ENCODE assay signal across 1 cellular context in the genomic region with DNA sequence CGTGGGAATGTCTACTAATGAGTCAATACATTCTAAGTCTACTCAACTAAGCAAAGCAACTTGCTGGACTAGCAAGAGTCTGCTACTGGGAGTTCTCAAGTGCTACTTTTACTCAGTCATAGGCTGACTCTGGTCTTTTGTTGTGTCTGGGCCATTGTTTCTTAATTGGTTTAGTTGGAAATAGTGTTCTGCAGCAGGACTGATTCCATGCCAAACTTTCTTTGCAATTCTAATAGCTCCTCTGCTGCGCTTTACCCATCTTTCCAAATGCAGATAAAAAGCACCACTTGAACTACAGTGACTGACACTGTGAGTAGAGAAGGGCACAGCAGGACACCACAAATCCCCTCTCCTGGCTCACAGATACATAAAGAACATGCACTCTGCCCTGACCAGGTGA.
TF ChIP-seq lines count a peak whose summit lies in the region.

No MANE protein-coding gene starts in this region.

TF ChIP-seq in WTC11, 78 proteins besides CTCF, POLR2A, EP300 and RAD21 (continued from another document):
- TF ChIP-seq, protein P1, sequence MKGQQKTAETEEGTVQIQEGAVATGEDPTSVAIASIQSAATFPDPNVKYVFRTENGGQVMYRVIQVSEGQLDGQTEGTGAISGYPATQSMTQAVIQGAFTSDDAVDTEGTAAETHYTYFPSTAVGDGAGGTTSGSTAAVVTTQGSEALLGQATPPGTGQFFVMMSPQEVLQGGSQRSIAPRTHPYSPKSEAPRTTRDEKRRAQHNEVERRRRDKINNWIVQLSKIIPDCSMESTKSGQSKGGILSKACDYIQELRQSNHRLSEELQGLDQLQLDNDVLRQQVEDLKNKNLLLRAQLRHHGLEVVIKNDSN (CRISPR knock-in tag; IDR thresholded peaks at IDR 0.05) = no peak
- TF ChIP-seq TEAD1 (CRISPR knock-in tag; IDR thresholded peaks at IDR 0.05) = peak; percentile 54; the same call in 1 of the 2 replicates
- TF ChIP-seq, protein P2, sequence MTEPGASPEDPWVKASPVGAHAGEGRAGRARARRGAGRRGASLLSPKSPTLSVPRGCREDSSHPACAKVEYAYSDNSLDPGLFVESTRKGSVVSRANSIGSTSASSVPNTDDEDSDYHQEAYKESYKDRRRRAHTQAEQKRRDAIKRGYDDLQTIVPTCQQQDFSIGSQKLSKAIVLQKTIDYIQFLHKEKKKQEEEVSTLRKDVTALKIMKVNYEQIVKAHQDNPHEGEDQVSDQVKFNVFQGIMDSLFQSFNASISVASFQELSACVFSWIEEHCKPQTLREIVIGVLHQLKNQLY (CRISPR knock-in tag; IDR thresholded peaks at IDR 0.05) = no peak
- TF ChIP-seq, protein P3, sequence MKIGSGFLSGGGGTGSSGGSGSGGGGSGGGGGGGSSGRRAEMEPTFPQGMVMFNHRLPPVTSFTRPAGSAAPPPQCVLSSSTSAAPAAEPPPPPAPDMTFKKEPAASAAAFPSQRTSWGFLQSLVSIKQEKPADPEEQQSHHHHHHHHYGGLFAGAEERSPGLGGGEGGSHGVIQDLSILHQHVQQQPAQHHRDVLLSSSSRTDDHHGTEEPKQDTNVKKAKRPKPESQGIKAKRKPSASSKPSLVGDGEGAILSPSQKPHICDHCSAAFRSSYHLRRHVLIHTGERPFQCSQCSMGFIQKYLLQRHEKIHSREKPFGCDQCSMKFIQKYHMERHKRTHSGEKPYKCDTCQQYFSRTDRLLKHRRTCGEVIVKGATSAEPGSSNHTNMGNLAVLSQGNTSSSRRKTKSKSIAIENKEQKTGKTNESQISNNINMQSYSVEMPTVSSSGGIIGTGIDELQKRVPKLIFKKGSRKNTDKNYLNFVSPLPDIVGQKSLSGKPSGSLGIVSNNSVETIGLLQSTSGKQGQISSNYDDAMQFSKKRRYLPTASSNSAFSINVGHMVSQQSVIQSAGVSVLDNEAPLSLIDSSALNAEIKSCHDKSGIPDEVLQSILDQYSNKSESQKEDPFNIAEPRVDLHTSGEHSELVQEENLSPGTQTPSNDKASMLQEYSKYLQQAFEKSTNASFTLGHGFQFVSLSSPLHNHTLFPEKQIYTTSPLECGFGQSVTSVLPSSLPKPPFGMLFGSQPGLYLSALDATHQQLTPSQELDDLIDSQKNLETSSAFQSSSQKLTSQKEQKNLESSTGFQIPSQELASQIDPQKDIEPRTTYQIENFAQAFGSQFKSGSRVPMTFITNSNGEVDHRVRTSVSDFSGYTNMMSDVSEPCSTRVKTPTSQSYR (CRISPR knock-in tag; IDR thresholded peaks at IDR 0.05) = no peak
- no peak for TF ChIP-seq ATF1 (CRISPR knock-in tag; IDR thresholded peaks at IDR 0.05)
- TF ChIP-seq JUN (CRISPR knock-in tag; IDR thresholded peaks at IDR 0.05) = no peak
- peak; percentile 75; the same call in 1 of the 2 replicates for TF ChIP-seq ZBTB21 (CRISPR knock-in tag; IDR thresholded peaks at IDR 0.05; ENCODE audit: borderline replicate concordance)
- no peak for TF ChIP-seq OVOL2 (CRISPR knock-in tag; IDR thresholded peaks at IDR 0.05; ENCODE audit: borderline replicate concordance)
- no peak for TF ChIP-seq GTF2I (CRISPR knock-in tag; conservative IDR thresholded peaks at IDR 0.05)
- no peak for TF ChIP-seq ZNF416 (CRISPR knock-in tag; IDR thresholded peaks at IDR 0.05)
- TF ChIP-seq NR3C1 (CRISPR knock-in tag; conservative IDR thresholded peaks at IDR 0.05; ENCODE audit: low read depth) = no peak
- TF ChIP-seq, protein P4, sequence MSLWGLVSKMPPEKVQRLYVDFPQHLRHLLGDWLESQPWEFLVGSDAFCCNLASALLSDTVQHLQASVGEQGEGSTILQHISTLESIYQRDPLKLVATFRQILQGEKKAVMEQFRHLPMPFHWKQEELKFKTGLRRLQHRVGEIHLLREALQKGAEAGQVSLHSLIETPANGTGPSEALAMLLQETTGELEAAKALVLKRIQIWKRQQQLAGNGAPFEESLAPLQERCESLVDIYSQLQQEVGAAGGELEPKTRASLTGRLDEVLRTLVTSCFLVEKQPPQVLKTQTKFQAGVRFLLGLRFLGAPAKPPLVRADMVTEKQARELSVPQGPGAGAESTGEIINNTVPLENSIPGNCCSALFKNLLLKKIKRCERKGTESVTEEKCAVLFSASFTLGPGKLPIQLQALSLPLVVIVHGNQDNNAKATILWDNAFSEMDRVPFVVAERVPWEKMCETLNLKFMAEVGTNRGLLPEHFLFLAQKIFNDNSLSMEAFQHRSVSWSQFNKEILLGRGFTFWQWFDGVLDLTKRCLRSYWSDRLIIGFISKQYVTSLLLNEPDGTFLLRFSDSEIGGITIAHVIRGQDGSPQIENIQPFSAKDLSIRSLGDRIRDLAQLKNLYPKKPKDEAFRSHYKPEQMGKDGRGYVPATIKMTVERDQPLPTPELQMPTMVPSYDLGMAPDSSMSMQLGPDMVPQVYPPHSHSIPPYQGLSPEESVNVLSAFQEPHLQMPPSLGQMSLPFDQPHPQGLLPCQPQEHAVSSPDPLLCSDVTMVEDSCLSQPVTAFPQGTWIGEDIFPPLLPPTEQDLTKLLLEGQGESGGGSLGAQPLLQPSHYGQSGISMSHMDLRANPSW (CRISPR knock-in tag; conservative IDR thresholded peaks at IDR 0.05; ENCODE audit: low read depth) = no peak
- no peak for TF ChIP-seq ZNF396 (CRISPR knock-in tag; IDR thresholded peaks at IDR 0.05; ENCODE audit: borderline replicate concordance)
- TF ChIP-seq FOXK1 (CRISPR knock-in tag; IDR thresholded peaks at IDR 0.05) = peak; percentile 28; the same call in 1 of the 2 replicates
- TF ChIP-seq ZNF423 (CRISPR knock-in tag; IDR thresholded peaks at IDR 0.05) = peak; percentile 67
- no peak for TF ChIP-seq SOX15 (CRISPR knock-in tag; IDR thresholded peaks at IDR 0.05)
- TF ChIP-seq FOXJ3 (CRISPR knock-in tag; IDR thresholded peaks at IDR 0.05; ENCODE audit: borderline replicate concordance) = no peak; the same call in 1 of the 2 replicates
- TF ChIP-seq ZNF219 (CRISPR knock-in tag; IDR thresholded peaks at IDR 0.05; ENCODE audit: borderline replicate concordance) = no peak
TF ChIP-seq in WTC11: peak in this region for 7.
